ENCODE assay signal across 1 cellular context in the genomic region with DNA sequence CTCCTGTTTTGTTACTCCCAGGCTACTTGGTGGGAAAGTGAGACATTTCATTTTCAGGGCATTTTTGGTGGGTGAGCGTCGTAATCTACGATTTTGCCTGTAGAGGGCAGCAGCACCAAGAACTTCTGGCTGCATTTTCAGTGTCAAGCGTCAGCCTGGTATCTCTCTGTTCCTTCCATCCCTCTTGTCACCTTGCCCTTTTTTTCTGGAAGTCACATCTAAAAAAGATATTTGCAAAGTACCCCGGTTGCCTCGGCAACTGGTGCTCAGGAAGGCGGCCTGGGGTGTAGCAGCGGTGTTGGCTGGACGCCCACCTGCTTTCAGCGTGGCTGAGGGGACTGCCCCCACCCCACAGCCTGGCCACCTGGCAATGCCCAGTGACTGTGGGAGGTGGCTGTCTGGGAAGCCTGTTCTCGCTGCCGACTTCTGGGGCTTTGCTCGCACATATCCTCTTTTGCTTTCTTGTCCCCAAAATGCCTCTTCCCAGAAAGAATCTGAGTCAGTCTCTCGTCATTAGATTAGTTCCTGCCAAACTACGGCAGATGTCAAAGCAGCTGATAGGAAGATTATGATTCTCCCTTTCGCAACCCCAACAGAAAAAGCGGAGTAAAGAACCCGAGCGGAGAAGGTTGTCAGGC.
TF ChIP-seq lines count a peak whose summit lies in the region.

No MANE protein-coding gene starts in this region.

TF ChIP-seq in WTC11, 78 proteins besides CTCF, POLR2A, EP300 and RAD21 (continued from another document):
- TF ChIP-seq, protein P1, sequence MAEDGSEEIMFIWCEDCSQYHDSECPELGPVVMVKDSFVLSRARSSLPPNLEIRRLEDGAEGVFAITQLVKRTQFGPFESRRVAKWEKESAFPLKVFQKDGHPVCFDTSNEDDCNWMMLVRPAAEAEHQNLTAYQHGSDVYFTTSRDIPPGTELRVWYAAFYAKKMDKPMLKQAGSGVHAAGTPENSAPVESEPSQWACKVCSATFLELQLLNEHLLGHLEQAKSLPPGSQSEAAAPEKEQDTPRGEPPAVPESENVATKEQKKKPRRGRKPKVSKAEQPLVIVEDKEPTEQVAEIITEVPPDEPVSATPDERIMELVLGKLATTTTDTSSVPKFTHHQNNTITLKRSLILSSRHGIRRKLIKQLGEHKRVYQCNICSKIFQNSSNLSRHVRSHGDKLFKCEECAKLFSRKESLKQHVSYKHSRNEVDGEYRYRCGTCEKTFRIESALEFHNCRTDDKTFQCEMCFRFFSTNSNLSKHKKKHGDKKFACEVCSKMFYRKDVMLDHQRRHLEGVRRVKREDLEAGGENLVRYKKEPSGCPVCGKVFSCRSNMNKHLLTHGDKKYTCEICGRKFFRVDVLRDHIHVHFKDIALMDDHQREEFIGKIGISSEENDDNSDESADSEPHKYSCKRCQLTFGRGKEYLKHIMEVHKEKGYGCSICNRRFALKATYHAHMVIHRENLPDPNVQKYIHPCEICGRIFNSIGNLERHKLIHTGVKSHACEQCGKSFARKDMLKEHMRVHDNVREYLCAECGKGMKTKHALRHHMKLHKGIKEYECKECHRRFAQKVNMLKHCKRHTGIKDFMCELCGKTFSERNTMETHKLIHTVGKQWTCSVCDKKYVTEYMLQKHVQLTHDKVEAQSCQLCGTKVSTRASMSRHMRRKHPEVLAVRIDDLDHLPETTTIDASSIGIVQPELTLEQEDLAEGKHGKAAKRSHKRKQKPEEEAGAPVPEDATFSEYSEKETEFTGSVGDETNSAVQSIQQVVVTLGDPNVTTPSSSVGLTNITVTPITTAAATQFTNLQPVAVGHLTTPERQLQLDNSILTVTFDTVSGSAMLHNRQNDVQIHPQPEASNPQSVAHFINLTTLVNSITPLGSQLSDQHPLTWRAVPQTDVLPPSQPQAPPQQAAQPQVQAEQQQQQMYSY (CRISPR knock-in tag; IDR thresholded peaks at IDR 0.05): no peak
- TF ChIP-seq, protein P2, sequence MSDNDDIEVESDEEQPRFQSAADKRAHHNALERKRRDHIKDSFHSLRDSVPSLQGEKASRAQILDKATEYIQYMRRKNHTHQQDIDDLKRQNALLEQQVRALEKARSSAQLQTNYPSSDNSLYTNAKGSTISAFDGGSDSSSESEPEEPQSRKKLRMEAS (CRISPR knock-in tag; IDR thresholded peaks at IDR 0.05): no peak
- no peak for TF ChIP-seq ZNF671 (CRISPR knock-in tag; IDR thresholded peaks at IDR 0.05)
- no peak for TF ChIP-seq ZNF416 (CRISPR knock-in tag; IDR thresholded peaks at IDR 0.05)
- TF ChIP-seq FOXJ3 (CRISPR knock-in tag; IDR thresholded peaks at IDR 0.05; ENCODE audit: borderline replicate concordance): no peak
- TF ChIP-seq CREM (CRISPR knock-in tag; IDR thresholded peaks at IDR 0.05): no peak
- TF ChIP-seq, protein P3, sequence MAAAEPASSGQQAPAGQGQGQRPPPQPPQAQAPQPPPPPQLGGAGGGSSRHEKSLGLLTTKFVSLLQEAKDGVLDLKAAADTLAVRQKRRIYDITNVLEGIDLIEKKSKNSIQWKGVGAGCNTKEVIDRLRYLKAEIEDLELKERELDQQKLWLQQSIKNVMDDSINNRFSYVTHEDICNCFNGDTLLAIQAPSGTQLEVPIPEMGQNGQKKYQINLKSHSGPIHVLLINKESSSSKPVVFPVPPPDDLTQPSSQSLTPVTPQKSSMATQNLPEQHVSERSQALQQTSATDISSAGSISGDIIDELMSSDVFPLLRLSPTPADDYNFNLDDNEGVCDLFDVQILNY (CRISPR knock-in tag; IDR thresholded peaks at IDR 0.05): no peak
- TF ChIP-seq, protein P4, sequence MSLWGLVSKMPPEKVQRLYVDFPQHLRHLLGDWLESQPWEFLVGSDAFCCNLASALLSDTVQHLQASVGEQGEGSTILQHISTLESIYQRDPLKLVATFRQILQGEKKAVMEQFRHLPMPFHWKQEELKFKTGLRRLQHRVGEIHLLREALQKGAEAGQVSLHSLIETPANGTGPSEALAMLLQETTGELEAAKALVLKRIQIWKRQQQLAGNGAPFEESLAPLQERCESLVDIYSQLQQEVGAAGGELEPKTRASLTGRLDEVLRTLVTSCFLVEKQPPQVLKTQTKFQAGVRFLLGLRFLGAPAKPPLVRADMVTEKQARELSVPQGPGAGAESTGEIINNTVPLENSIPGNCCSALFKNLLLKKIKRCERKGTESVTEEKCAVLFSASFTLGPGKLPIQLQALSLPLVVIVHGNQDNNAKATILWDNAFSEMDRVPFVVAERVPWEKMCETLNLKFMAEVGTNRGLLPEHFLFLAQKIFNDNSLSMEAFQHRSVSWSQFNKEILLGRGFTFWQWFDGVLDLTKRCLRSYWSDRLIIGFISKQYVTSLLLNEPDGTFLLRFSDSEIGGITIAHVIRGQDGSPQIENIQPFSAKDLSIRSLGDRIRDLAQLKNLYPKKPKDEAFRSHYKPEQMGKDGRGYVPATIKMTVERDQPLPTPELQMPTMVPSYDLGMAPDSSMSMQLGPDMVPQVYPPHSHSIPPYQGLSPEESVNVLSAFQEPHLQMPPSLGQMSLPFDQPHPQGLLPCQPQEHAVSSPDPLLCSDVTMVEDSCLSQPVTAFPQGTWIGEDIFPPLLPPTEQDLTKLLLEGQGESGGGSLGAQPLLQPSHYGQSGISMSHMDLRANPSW (CRISPR knock-in tag; conservative IDR thresholded peaks at IDR 0.05; ENCODE audit: low read depth): no peak
- TF ChIP-seq HMGA2 (CRISPR knock-in tag; IDR thresholded peaks at IDR 0.05): no peak
- TF ChIP-seq, protein P5, sequence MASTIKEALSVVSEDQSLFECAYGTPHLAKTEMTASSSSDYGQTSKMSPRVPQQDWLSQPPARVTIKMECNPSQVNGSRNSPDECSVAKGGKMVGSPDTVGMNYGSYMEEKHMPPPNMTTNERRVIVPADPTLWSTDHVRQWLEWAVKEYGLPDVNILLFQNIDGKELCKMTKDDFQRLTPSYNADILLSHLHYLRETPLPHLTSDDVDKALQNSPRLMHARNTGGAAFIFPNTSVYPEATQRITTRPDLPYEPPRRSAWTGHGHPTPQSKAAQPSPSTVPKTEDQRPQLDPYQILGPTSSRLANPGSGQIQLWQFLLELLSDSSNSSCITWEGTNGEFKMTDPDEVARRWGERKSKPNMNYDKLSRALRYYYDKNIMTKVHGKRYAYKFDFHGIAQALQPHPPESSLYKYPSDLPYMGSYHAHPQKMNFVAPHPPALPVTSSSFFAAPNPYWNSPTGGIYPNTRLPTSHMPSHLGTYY (CRISPR knock-in tag; IDR thresholded peaks at IDR 0.05): no peak
- no peak for TF ChIP-seq TCF7 (CRISPR knock-in tag; IDR thresholded peaks at IDR 0.05; ENCODE audit: low read depth)
- TF ChIP-seq, protein P6, sequence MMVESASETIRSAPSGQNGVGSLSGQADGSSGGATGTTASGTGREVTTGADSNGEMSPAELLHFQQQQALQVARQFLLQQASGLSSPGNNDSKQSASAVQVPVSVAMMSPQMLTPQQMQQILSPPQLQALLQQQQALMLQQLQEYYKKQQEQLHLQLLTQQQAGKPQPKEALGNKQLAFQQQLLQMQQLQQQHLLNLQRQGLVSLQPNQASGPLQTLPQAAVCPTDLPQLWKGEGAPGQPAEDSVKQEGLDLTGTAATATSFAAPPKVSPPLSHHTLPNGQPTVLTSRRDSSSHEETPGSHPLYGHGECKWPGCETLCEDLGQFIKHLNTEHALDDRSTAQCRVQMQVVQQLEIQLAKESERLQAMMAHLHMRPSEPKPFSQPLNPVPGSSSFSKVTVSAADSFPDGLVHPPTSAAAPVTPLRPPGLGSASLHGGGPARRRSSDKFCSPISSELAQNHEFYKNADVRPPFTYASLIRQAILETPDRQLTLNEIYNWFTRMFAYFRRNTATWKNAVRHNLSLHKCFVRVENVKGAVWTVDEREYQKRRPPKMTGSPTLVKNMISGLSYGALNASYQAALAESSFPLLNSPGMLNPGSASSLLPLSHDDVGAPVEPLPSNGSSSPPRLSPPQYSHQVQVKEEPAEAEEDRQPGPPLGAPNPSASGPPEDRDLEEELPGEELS (CRISPR knock-in tag; IDR thresholded peaks at IDR 0.05): no peak
- no peak for TF ChIP-seq ZNF317 (CRISPR knock-in tag; IDR thresholded peaks at IDR 0.05; ENCODE audit: borderline replicate concordance, low read depth)
- no peak for TF ChIP-seq NR1H2 (CRISPR knock-in tag; IDR thresholded peaks at IDR 0.05)
- TF ChIP-seq ELF4 (CRISPR knock-in tag; IDR thresholded peaks at IDR 0.05; ENCODE audit: low read depth): no peak
- TF ChIP-seq GABPB1 (CRISPR knock-in tag; IDR thresholded peaks at IDR 0.05): no peak
